In genomic region chr16:15955425-15955824, GRCh38 we compare ENCODE assay signal across 13 cellular contexts. TPM values are rescaled to one million over a fixed set of nuclear protein-coding genes. Genes with fewer than 3 reads are reported as not detected.
A peak's percentile ranks its signal among the peaks of the same experiment; 100 is the strongest.
DNase-seq lines count a peak whose midpoint lies in the region; ATAC-seq and TF ChIP-seq lines count a peak whose summit lies in the region.
"Had no signal": no experiment of that assay in that cellular context is flagged by ENCODE, and none has a peak within 500 bp of the region (broad histone marks: within the 10 kb centered on the region; RNA-seq: fewer than 3 reads in every experiment).

No MANE protein-coding gene starts in this region.

- TF ChIP-seq POLR2A in IMR-90 (IDR thresholded peaks at IDR 0.05; ENCODE audit: low read depth, low read length): no peak
- no peak for TF ChIP-seq POLR2A in adrenal gland (IDR thresholded peaks at IDR 0.05)

- H3K79me1 ChIP-seq in IMR-90 (ENCODE audit: low read depth in 1 of 2, low read length in 2 of 2): peaks cover 8 to 91% of the 10 kb centered on the region in 2 experiments

- CTCF ChIA-PET in IMR-90 (lab: Yijun Ruan, JAX): no interaction called here

- peak overlapping the region; percentile 18 for H3K4me3 Mint-ChIP-seq in activated CD4-positive, alpha-beta T cell treated with anti-CD3 and anti-CD28 coated beads, Interleukin-2, amount 10 ng/mL, durations not matched to agents 24 days and 14 days
- H3K4me3 Mint-ChIP-seq: nephron progenitor cell had no signal

- H3K18ac ChIP-seq in IMR-90 (ENCODE audit: low read depth, low read length): no peak overlapping the region

- H2BK15ac ChIP-seq in IMR-90 (ENCODE audit: low read depth, low read length): no peak overlapping the region

- no peak overlapping the region for H2BK20ac ChIP-seq in IMR-90 (ENCODE audit: low read depth, low read length)

- POLR2A ChIA-PET in IMR-90 (lab: Charles Lee; ENCODE audit: unreplicated experiment): no interaction called here

- H4K8ac ChIP-seq in IMR-90 (ENCODE audit: low read depth in 2 of 2, low read length in 2 of 2): no peak overlapping the region

- H3K4me3 ChIP-seq in IMR-90 (ENCODE audit: insufficient read depth, low read depth, low read length) (no peak overlapping the region), adrenal gland (no peak overlapping the region), parathyroid adenoma (ENCODE audit: low read depth, low read length) (no peak overlapping the region)
- H3K4me3 ChIP-seq: SJSA1 had no signal

- H3K4ac ChIP-seq in IMR-90 (ENCODE audit: low read depth, low read length): no peak overlapping the region

- TF ChIP-seq RAD21 in IMR-90 (IDR thresholded peaks at IDR 0.05; ENCODE audit: low read length): no peak

- in situ Hi-C loops in IMR-90 (cut with MboI; ENCODE audit: low sequenced_read_pairs): no loop called here

- no peak overlapping the region for H3K56ac ChIP-seq in IMR-90 (ENCODE audit: extremely low read depth, insufficient read depth, low read length)

- dilution Hi-C loops in IMR-90 (cut with HindIII; ENCODE audit: low sequenced_read_pairs, unreplicated experiment): no loop called here

- no peak overlapping the region for H3K4me2 ChIP-seq in IMR-90 (ENCODE audit: low read depth, low read length)
- H3K4me2 ChIP-seq in parathyroid adenoma (ENCODE audit: low read length): peak overlapping the region; percentile 26

- peaks cover 71% of the 10 kb centered on the region for H3K4me1 Mint-ChIP-seq in activated CD4-positive, alpha-beta T cell treated with anti-CD3 and anti-CD28 coated beads, Interleukin-2, amount 10 ng/mL, durations not matched to agents 24 days and 14 days

- H3K14ac ChIP-seq in IMR-90 (replicated peaks; ENCODE audit: low read depth, low read length): no peak overlapping the region

- no peaks in the 10 kb centered on the region for H3K27me3 Mint-ChIP-seq in activated CD4-positive, alpha-beta T cell treated with anti-CD3 and anti-CD28 coated beads, Interleukin-2, amount 10 ng/mL, durations not matched to agents 24 days and 14 days

- H4K5ac ChIP-seq in IMR-90 (ENCODE audit: low read depth, low read length): no peak overlapping the region

- no peak overlapping the region for H3K27ac ChIP-seq in IMR-90 (ENCODE audit: insufficient read depth, low read length)
- H3K27ac ChIP-seq in adrenal gland: peak overlapping the region in 3 of 5 donors; percentile 24 to 51 (median 26)
- H3K27ac ChIP-seq in parathyroid adenoma: no peak overlapping the region
- H3K27ac ChIP-seq: SJSA1 had no signal

- H3K36me3 ChIP-seq in IMR-90 (ENCODE audit: control insufficient read depth, insufficient read depth, low read length): peaks cover 25% of the 10 kb centered on the region; the same call in 1 of the 2 replicates
- H3K36me3 ChIP-seq in adrenal gland (replicated peaks in 1 of 2): no peaks in the 10 kb centered on the region
- H3K36me3 ChIP-seq in parathyroid adenoma (ENCODE audit: control insufficient read depth, insufficient read depth, low read length): no peaks in the 10 kb centered on the region

- peaks cover 57% of the 10 kb centered on the region for H3K9me1 ChIP-seq in IMR-90 (ENCODE audit: insufficient read depth, low read length)

- H2AFZ ChIP-seq in IMR-90 (replicated peaks; ENCODE audit: low read length, poor library complexity) (no peak overlapping the region), parathyroid adenoma (no peak overlapping the region)

- no peak for ATAC-seq in IMR-90 (ENCODE audit: low read depth)
- no peak for ATAC-seq in HG02973 (IDR thresholded peaks at IDR 0.05; ENCODE audit: unreplicated experiment)

- TF ChIP-seq CTCF in IMR-90 (conservative IDR thresholded peaks at IDR 0.05; ENCODE audit: low read depth, low read length) (no peak), adrenal gland (IDR thresholded peaks at IDR 0.05) (no peak), parathyroid adenoma (IDR thresholded peaks at IDR 0.05) (no peak)

- no TSS peak for BruUV-seq in IMR-90 (replicated peaks; lab: Mats Ljungman, UMichigan)

- H3K9ac ChIP-seq in IMR-90 (ENCODE audit: low read depth, low read length) (no peak overlapping the region), parathyroid adenoma (no peak overlapping the region)

- peak overlapping the region; percentile 40 for H2AK5ac ChIP-seq in IMR-90 (ENCODE audit: low read depth, low read length)

- peaks cover 39% of the 10 kb centered on the region for H3K36me3 Mint-ChIP-seq in activated CD4-positive, alpha-beta T cell treated with anti-CD3 and anti-CD28 coated beads, Interleukin-2, amount 10 ng/mL, durations not matched to agents 24 days and 14 days (ENCODE audit: low read depth)

- H3K4me1 ChIP-seq in IMR-90 (ENCODE audit: control insufficient read depth, insufficient read depth, low read length) (peaks cover 25% of the 10 kb centered on the region), adrenal gland (replicated peaks in 1 of 2) (peaks cover 19 to 32% of the 10 kb centered on the region in 2 donors), parathyroid adenoma (peaks cover 12% of the 10 kb centered on the region)

- H3K9me3 Mint-ChIP-seq in activated CD4-positive, alpha-beta T cell treated with anti-CD3 and anti-CD28 coated beads, Interleukin-2, amount 10 ng/mL, durations not matched to agents 24 days and 14 days: no peaks in the 10 kb centered on the region
- H3K9me3 Mint-ChIP-seq: nephron progenitor cell had no signal

- peak overlapping the region; percentile 23; the same call in 1 of the 2 replicates for H3K23ac ChIP-seq in IMR-90 (ENCODE audit: low read depth, low read length)

- no peak overlapping the region for H2BK120ac ChIP-seq in IMR-90 (ENCODE audit: low read depth, low read length)

- no peak overlapping the region for H4K91ac ChIP-seq in IMR-90 (ENCODE audit: insufficient read depth, low read depth, low read length)

- peak overlapping the region; percentile 80 for H3K27ac Mint-ChIP-seq in activated CD4-positive, alpha-beta T cell treated with anti-CD3 and anti-CD28 coated beads, Interleukin-2, amount 10 ng/mL, durations not matched to agents 24 days and 14 days

- H2BK5ac ChIP-seq in IMR-90 (ENCODE audit: low read depth, low read length, poor library complexity, severe bottlenecking): no peak overlapping the region

- H3K9me3 ChIP-seq in IMR-90 (ENCODE audit: control insufficient read depth, insufficient read depth, low read length) (no peaks in the 10 kb centered on the region), adrenal gland (replicated peaks in 1 of 3) (no peaks in the 10 kb centered on the region), parathyroid adenoma (ENCODE audit: control insufficient read depth, low read length) (no peaks in the 10 kb centered on the region)
- H3K9me3 ChIP-seq: SJSA1 had no signal

- H4K20me1 ChIP-seq in IMR-90 (ENCODE audit: insufficient read depth, low read length): peaks cover 100% of the 10 kb centered on the region

- intact Hi-C loops in activated CD4-positive, alpha-beta T cell treated with anti-CD3 and anti-CD28 coated beads, Interleukin-2, amount 10 ng/mL, durations not matched to agents 24 days and 14 days (cut with micrococcal nuclease): no loop called here
- intact Hi-C loops in IMR-90 (cut with micrococcal nuclease) (no loop called here), adrenal gland (cut with DNase I) (no loop called here)

- no peaks in the 10 kb centered on the region for H3K27me3 ChIP-seq in IMR-90 (ENCODE audit: control insufficient read depth, insufficient read depth, low read length)
- H3K27me3 ChIP-seq in adrenal gland: no peaks in the 10 kb centered on the region
- no peaks in the 10 kb centered on the region for H3K27me3 ChIP-seq in parathyroid adenoma (ENCODE audit: control insufficient read depth, insufficient read depth, low read length)
- H3K27me3 ChIP-seq: SJSA1 had no signal

- DNase-seq in activated CD4-positive, alpha-beta T cell treated with anti-CD3 and anti-CD28 coated beads, Interleukin-2, amount 10 ng/mL, durations not matched to agents 24 days and 14 days: no peak
- no peak for DNase-seq in activated CD4-positive, alpha-beta T cell treated with anti-CD3 and anti-CD28 coated beads, Interleukin-2, amount 50 U/mL, for 1 hour
- DNase-seq in IMR-90 (no peak), adrenal gland (no peak), DMS79 (lab: John Stamatoyannopoulos, UW) (no peak)
- no peak for DNase-seq in stimulated activated CD4-positive, alpha-beta T cell treated with anti-CD3 and anti-CD28 coated beads, Interleukin-15, amount 100 ng/mL, for 24 hours
- DNase-seq: anterior cingulate cortex, NCI-H2029, NCI-H524, nephron progenitor cell had no signal

- peaks cover 35% of the 10 kb centered on the region for H3K79me2 ChIP-seq in parathyroid adenoma

- WGBS in IMR-90 (ENCODE audit: extremely low coverage in 2 of 2, insufficient read length in 1 of 2), 2 experiments: 100% methylated on average over 2 of the region's 4 CpGs; no CpG with 5 or more reads in 1 of the 2 experiments
- 87 to 97% (median 90%) methylated on average over 3 to 4 of the region's 4 CpGs for WGBS in adrenal gland, 4 donors

- no peak overlapping the region for H2AK9ac ChIP-seq in IMR-90 (replicated peaks; ENCODE audit: low read depth, low read length, poor library complexity)

TF ChIP-seq in IMR-90, 13 proteins besides CTCF, POLR2A, EP300 and RAD21:
- TF ChIP-seq SMC3 (IDR thresholded peaks at IDR 0.05; ENCODE audit: low read depth, low read length) (no peak), MAFK (IDR thresholded peaks at IDR 0.05; ENCODE audit: low read depth, low read length) (no peak), CHD1 (IDR thresholded peaks at IDR 0.05; ENCODE audit: low read depth, low read length) (no peak), FOS (IDR thresholded peaks at IDR 0.05; ENCODE audit: low read depth, low read length) (no peak)

RNA-seq across cellular contexts. Expression of gene ABCC1, which starts 6.0 kb away (rescaled TPM):
- total RNA-seq in activated CD4-positive, alpha-beta T cell treated with anti-CD3 and anti-CD28 coated beads, Interleukin-2, amount 10 ng/mL, durations not matched to agents 24 days and 14 days: 92.2 and 93.5 TPM in 2 replicates
- total RNA-seq in IMR-90 (2012; rRNA removed) (34.4 and 39.4 TPM in 2 replicates), adrenal gland (10 to 100 TPM; 23.2 to 38.8 (median 31.3) TPM)
- polyA plus RNA-seq in IMR-90 (2012; rRNA removed) (61.8 and 66.0 TPM in 2 replicates), adrenal gland (10 to 100 TPM; 12.4 to 21.7 (median 13.1) TPM)
- 42.5 and 75.2 TPM in 2 replicates for polyA plus RNA-seq in IMR-90 (2012; cell fraction: cytosol; rRNA removed)
- polyA plus RNA-seq in IMR-90 (2012; cell fraction: nucleus; rRNA removed; ENCODE audit: low replicate concordance): 126 and 203 TPM in 2 replicates

Comparison
In these comparisons a context has a peak if more than half of its experiments do, and no peak if none do; other contexts are left out.
1. H3K27ac ChIP-seq: peak in adrenal gland (3 of 5); none in IMR-90 (single experiment) and parathyroid adenoma (single experiment).